ENCODE assay signal across 8 cellular contexts in the genomic region with DNA sequence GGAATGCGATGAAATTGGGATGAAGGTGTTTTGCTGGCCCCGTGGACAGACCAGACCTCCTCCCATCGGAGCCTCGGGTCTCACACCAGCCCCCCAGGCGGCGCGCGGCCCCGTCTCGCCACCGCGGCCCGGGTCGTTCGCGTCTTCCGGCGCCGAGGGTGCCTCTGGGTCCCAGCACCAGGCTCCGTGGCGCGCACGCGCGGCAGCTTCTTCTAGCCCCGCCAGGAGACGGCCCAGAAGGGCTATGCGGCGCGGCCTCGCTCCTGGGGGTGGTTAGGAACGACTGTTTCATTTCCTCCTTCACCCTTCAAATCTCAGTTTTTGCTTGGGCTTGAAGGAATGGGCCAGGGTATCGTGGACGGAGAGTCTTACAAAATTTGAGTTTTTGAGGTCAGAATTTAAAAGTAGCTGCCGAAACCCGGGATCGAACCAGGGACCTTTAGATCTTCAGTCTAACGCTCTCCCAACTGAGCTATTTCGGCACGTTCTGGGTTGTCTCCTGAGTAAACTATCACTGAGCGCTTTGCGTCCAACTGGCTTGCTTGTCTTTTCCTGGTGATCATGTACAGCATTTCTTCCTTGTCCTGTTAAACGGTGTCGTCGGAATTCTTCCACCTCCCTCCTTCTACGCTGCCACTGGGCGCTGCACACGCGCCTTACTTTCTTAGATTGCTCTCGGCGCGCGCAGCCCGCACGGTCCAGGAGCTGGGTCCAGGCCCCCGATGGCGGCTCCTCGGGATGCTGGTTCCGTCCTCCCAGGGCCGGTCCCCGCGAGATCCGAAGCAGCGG. TPM values are rescaled to one million over a fixed set of nuclear protein-coding genes. Genes with fewer than 3 reads are reported as not detected.
DNase-seq lines count a peak whose midpoint lies in the region; ATAC-seq and TF ChIP-seq lines count a peak whose summit lies in the region.

No MANE protein-coding gene starts in this region.

- peak; percentile 90 for ATAC-seq in GM19025 (IDR thresholded peaks at IDR 0.05; ENCODE audit: low read depth, unreplicated experiment)
- peak; percentile 89 for ATAC-seq in HG03342 (IDR thresholded peaks at IDR 0.05; ENCODE audit: unreplicated experiment)

- no peaks in the 10 kb centered on the region for H3K9me3 Mint-ChIP-seq in chondrocyte (ENCODE audit: low read depth)

- no peak for TF ChIP-seq CTCF in AG09319 (IDR thresholded peaks at IDR 0.05; ENCODE audit: low read depth, low read length)
- peak; percentile 14 for TF ChIP-seq CTCF in chondrocyte (IDR thresholded peaks at IDR 0.05)
- TF ChIP-seq CTCF in kidney epithelial cell (IDR thresholded peaks at IDR 0.05; ENCODE audit: insufficient read depth, low read length, poor library complexity, severe bottlenecking), result peak; percentile 1

- H3K4me3 Mint-ChIP-seq in chondrocyte (ENCODE audit: unreplicated experiment), result peak overlapping the region; percentile 85

- peak overlapping the region; percentile 94 for H3K27ac Mint-ChIP-seq in chondrocyte (ENCODE audit: unreplicated experiment)

- H3K4me3 ChIP-seq in kidney epithelial cell (ENCODE audit: low read depth, low read length), result peak overlapping the region; percentile 53

- no peaks in the 10 kb centered on the region for H3K36me3 Mint-ChIP-seq in chondrocyte (ENCODE audit: low read depth)

- peaks cover 16% of the 10 kb centered on the region for H3K4me1 Mint-ChIP-seq in chondrocyte (ENCODE audit: low read depth)

- DNase-seq in AG09319 (ENCODE audit: extremely low read depth, low read depth) (peak; percentile 94), NCI-H446 treated with DMSO at 0.1 percent for 48 hours (lab: John Stamatoyannopoulos, UW) (peak; percentile 54), chondrocyte (ENCODE audit: low spot score) (peak; percentile 97), kidney epithelial cell (ENCODE audit: low read depth) (peak; percentile 77)
- peak; percentile 87 for DNase-seq in activated CD4-positive, alpha-beta T cell treated with anti-CD3 and anti-CD28 coated beads for 1 hour
- DNase-seq in stimulated activated CD4-positive, alpha-beta T cell treated with anti-CD3 and anti-CD28 coated beads, Interleukin-15, amount 100 ng/mL, for 24 hours, result peak; percentile 94

- H3K27me3 Mint-ChIP-seq in chondrocyte (ENCODE audit: low read depth), result no peaks in the 10 kb centered on the region

- H3K27me3 ChIP-seq in kidney epithelial cell (ENCODE audit: control insufficient read depth, insufficient read depth, low read length), result no peaks in the 10 kb centered on the region

- H3K36me3 ChIP-seq in kidney epithelial cell (ENCODE audit: control insufficient read depth, insufficient read depth, low read length), result no peaks in the 10 kb centered on the region

RNA-seq across cellular contexts. Expression of a gene that starts 46.5 kb away (rescaled TPM):
- total RNA-seq in chondrocyte (8.4 to 12.6 TPM (median 9.4 TPM) in 3 replicates), kidney epithelial cell (12.7 and 14.3 TPM in 2 replicates)

RNA-seq across cellular contexts. Expression of a gene that starts 52.2 kb away (rescaled TPM):
- 11.2 to 14.1 TPM (median 11.7 TPM) in 3 replicates for total RNA-seq in chondrocyte
- 7.1 and 7.5 TPM in 2 replicates for total RNA-seq in kidney epithelial cell

Comparison
In these comparisons a context has a peak if more than half of its experiments do, and no peak if none do; other contexts are left out.
1. Peak in every context shown above with its lines: DNase-seq, ATAC-seq and H3K4me3 ChIP-seq.